Comparison of ENCODE assay signal across 21 cellular contexts in the genomic region with DNA sequence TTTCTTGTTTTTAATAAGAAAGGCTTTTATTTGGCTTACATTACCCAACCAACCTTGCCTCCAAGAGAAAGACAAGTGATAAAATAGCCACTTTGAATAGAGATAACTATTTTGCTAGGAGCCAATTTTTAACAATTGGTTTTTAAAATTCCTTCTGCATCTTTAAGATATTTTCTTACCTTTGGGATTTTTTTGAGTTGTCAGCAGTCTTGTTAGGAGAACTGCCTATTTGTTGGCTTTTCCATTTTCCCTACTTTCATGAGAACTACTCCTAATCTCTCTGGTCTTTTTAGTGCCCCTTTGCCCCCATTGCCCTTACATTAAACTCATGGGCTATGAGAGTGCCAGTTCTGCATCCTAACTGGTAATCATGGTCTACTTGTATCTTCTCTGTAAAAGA.
"Had no signal": no experiment of that assay in that cellular context is flagged by ENCODE, and none has a peak within 500 bp of the region (broad histone marks: within the 10 kb centered on the region; RNA-seq: fewer than 3 reads in every experiment).

No MANE protein-coding gene starts in this region.

- H3K27ac ChIP-seq: adrenal gland, ascending aorta, pancreas, stomach, suprapubic skin, tibial nerve, uterus had no signal

- H3K4me1 Mint-ChIP-seq: nephron had no signal

- ATAC-seq: activated naive CD4-positive, alpha-beta T cell treated with anti-CD3 and anti-CD28 coated beads, Interleukin-2, amount 50 U/mL, for 72 hours; activated T-helper 17 cell treated with anti-CD3 and anti-CD28 coated beads, Interleukin-2, amount 50 U/mL, for 72 hours; esophagus mucosa; left ventricle myocardium superior; pancreas; right cardiac atrium had no signal

- H3K36me3 ChIP-seq: adrenal gland, ascending aorta, pancreas, stomach, suprapubic skin, tibial nerve, uterus had no signal

- DNase-seq: activated CD4-positive, alpha-beta T cell treated with anti-CD3 and anti-CD28 coated beads for 1 hour; activated T-cell treated with anti-CD3 and anti-CD28 coated beads, Interleukin-2, amount 50 U/mL, for 24 hours; adrenal gland; central memory CD4-positive, alpha-beta T cell; effector memory CD4-positive, alpha-beta T cell; glutamatergic neuron; hippocampal formation; left ventricle myocardium superior; pancreas; right cardiac atrium; stimulated activated CD4-positive, alpha-beta T cell treated with anti-CD3 and anti-CD28 coated beads, Interleukin-1b, Interleukin-23, amount 100 ng/mL, for 48 hours; stomach; T-helper 9 cell; uterus had no signal

- H3K9me3 ChIP-seq: adrenal gland, ascending aorta, pancreas, stomach, suprapubic skin, tibial nerve, uterus had no signal

- H3K4me3 ChIP-seq: adrenal gland, ascending aorta, pancreas, stomach, suprapubic skin, tibial nerve, uterus had no signal

- H3K4me1 ChIP-seq: adrenal gland, pancreas, stomach, suprapubic skin, tibial nerve, uterus had no signal

- H3K27me3 Mint-ChIP-seq: activated T-cell treated with anti-CD3 and anti-CD28 coated beads, Interleukin-2, amount 50 U/mL, for 24 hours had no signal

- H3K4me3 Mint-ChIP-seq: activated T-cell treated with anti-CD3 and anti-CD28 coated beads, Interleukin-2, amount 50 U/mL, for 24 hours; activated T-helper 17 cell treated with anti-CD3 and anti-CD28 coated beads, Interleukin-2, amount 50 U/mL, for 72 hours; nephron had no signal

- H3K27ac Mint-ChIP-seq: activated naive CD4-positive, alpha-beta T cell treated with anti-CD3 and anti-CD28 coated beads, Interleukin-2, amount 50 U/mL, for 72 hours; activated T-cell treated with anti-CD3 and anti-CD28 coated beads, Interleukin-2, amount 50 U/mL, for 24 hours; activated T-helper 17 cell treated with anti-CD3 and anti-CD28 coated beads, Interleukin-2, amount 50 U/mL, for 72 hours; nephron had no signal

- H3K9me3 Mint-ChIP-seq: activated T-helper 17 cell treated with anti-CD3 and anti-CD28 coated beads, Interleukin-2, amount 50 U/mL, for 72 hours; nephron had no signal

- H3K27me3 ChIP-seq: adrenal gland, ascending aorta, pancreas, stomach, suprapubic skin, tibial nerve, uterus had no signal
